ENCODE assay signal across 16 cellular contexts in genomic region chr15:98174286-98174685, GRCh38.
DNase-seq lines count a peak whose midpoint lies in the region; ATAC-seq, FAIRE-seq and TF ChIP-seq lines count a peak whose summit lies in the region.
"Had no signal": no experiment of that assay in that cellular context is flagged by ENCODE, and none has a peak within 500 bp of the region (broad histone marks: within the 10 kb centered on the region; RNA-seq: fewer than 3 reads in every experiment).

No MANE protein-coding gene starts in this region.

- H3K18ac ChIP-seq in H1 (ENCODE audit: extremely low read depth, low read length): no peak overlapping the region

- H3K14ac ChIP-seq in H1 (ENCODE audit: insufficient read length): no peak overlapping the region

- no peak overlapping the region for H3K9ac ChIP-seq in H1 (replicated peaks in 1 of 4; ENCODE audit: extremely low read depth in 1 of 4, low read depth in 3 of 4, low read length in 3 of 4)

- DNase-seq in EL (peak; percentile 25), NCI-H524 (lab: John Stamatoyannopoulos, UW) (peak; percentile 90 to 92), H1 (ENCODE audit: low read depth in 1 of 2, low spot score in 2 of 2) (peak in 1 of 2 experiments; percentile 44), NCI-H345 treated with DMSO at 0.1 percent for 48 hours (lab: John Stamatoyannopoulos, UW; ENCODE audit: unreplicated experiment) (no peak), SJCRH30 (no peak), coronary artery (ENCODE audit: low spot score) (no peak)
- DNase-seq: activated gamma-delta T cell treated with Interleukin-2 at 50 U/mL for 16 hours; effector memory CD8-positive, alpha-beta T cell; naive thymus-derived CD8-positive, alpha-beta T cell; NCI-H187; stimulated activated naive CD4-positive, alpha-beta T cell treated with Interleukin-2 at 50 U/mL for 16 hours had no signal

- H3K27ac ChIP-seq in 22Rv1: no peak overlapping the region
- H3K27ac ChIP-seq in H1 (ENCODE audit: low read depth, low read length): no peak overlapping the region
- H3K27ac ChIP-seq in SJCRH30: no peak overlapping the region
- no peak overlapping the region for H3K27ac ChIP-seq in coronary artery
- H3K27ac ChIP-seq: C4-2B had no signal

- no peak for FAIRE-seq in H1 (lab: Jason Lieb, UNC)

- no peak overlapping the region for H2BK15ac ChIP-seq in H1 (ENCODE audit: low read length)

- H2AFZ ChIP-seq in H1 (ENCODE audit: low read length): no peak overlapping the region

- H4K20me1 ChIP-seq in H1 (replicated peaks in 1 of 2; ENCODE audit: control insufficient read depth in 1 of 2, insufficient read depth in 2 of 2, low read length in 2 of 2): no peaks in the 10 kb centered on the region

- H3K4me3 ChIP-seq in H1 (ENCODE audit: extremely low read depth in 1 of 4, insufficient read depth in 2 of 4, low read depth in 3 of 4, low read length in 4 of 4) (no peak overlapping the region), SJCRH30 (no peak overlapping the region), coronary artery (no peak overlapping the region)

- no peak overlapping the region for H3K56ac ChIP-seq in H1 (replicated peaks; ENCODE audit: insufficient read length, low read depth, low read length)

- H2BK5ac ChIP-seq in H1 (ENCODE audit: low read depth, low read length): no peak overlapping the region

- no peak overlapping the region for H3K23ac ChIP-seq in H1 (ENCODE audit: insufficient read length)

- H3K36me3 ChIP-seq in H1 (ENCODE audit: control insufficient read depth in 2 of 4, insufficient read depth in 4 of 4, low read length in 3 of 4) (no peaks in the 10 kb centered on the region), SJCRH30 (no peaks in the 10 kb centered on the region)

- TF ChIP-seq EP300 in H1 (IDR thresholded peaks at IDR 0.05; ENCODE audit: borderline replicate concordance in 1 of 2, low read depth in 2 of 2, low read length in 2 of 2): no peak

- no peak for ATAC-seq in GM18858 (IDR thresholded peaks at IDR 0.05; ENCODE audit: unreplicated experiment)
- ATAC-seq: effector memory CD8-positive, alpha-beta T cell; left lobe of liver; naive thymus-derived CD8-positive, alpha-beta T cell; Panc1 had no signal

- no peak overlapping the region for H2AK5ac ChIP-seq in H1 (ENCODE audit: low read depth, low read length)

- H2BK20ac ChIP-seq in H1 (ENCODE audit: low read length): no peak overlapping the region

- no peaks in the 10 kb centered on the region for H3K79me2 ChIP-seq in H1 (ENCODE audit: control insufficient read depth in 1 of 2, insufficient read depth in 2 of 2, low read length in 2 of 2)

- TF ChIP-seq POLR2A in H1 (IDR thresholded peaks at IDR 0.05; ENCODE audit: control extremely low read depth in 1 of 2, low read depth in 2 of 2, low read length in 2 of 2): no peak

- 68% methylated on average over 3 of the region's 3 CpGs; no CpG with 5 or more reads in 1 of the 2 experiments for WGBS in H1 (ENCODE audit: extremely low coverage in 1 of 2, insufficient coverage in 1 of 2, insufficient read length in 1 of 2, insufficient replicate concordance in 2 of 2, low coverage in 1 of 2, low lambda C conversion rate in 2 of 2, missing lambda C conversion rate in 1 of 2), 2 experiments

- POLR2A ChIA-PET in H1 (lab: Charles Lee; ENCODE audit: partially characterized antibody): no interaction called here

- TF ChIP-seq RAD21 in H1 (IDR thresholded peaks at IDR 0.05 in 1 of 2, conservative IDR thresholded peaks at IDR 0.05 in 1 of 2; ENCODE audit: low read depth in 2 of 2, low read length in 2 of 2): peak; percentile 30 to 64

- peak; percentile 8; the same call in 1 of the 2 replicates for TF ChIP-seq CTCF in 22Rv1 (IDR thresholded peaks at IDR 0.05)
- peak; percentile 4 to 28 (median 27); a peak in 3 of 4 replicates for TF ChIP-seq CTCF in H1 (IDR thresholded peaks at IDR 0.05; ENCODE audit: control extremely low read depth in 1 of 3, insufficient read depth in 1 of 3, low read depth in 1 of 3, low read length in 3 of 3)
- TF ChIP-seq CTCF in coronary artery (IDR thresholded peaks at IDR 0.05): no peak

- H3K27me3 ChIP-seq in H1 (replicated peaks in 1 of 4; ENCODE audit: control insufficient read depth in 3 of 4, extremely low read depth in 1 of 4, insufficient read depth in 3 of 4, low read length in 3 of 4) (no peaks in the 10 kb centered on the region), SJCRH30 (peaks cover 8% of the 10 kb centered on the region; the same call in 1 of the 2 replicates)

- H3K79me1 ChIP-seq in H1 (ENCODE audit: low read depth, low read length): no peaks in the 10 kb centered on the region

- no peaks in the 10 kb centered on the region for H3K23me2 ChIP-seq in H1 (ENCODE audit: low read depth, low read length)

- H3K4me1 ChIP-seq in H1 (replicated peaks in 1 of 4; ENCODE audit: control insufficient read depth in 3 of 4, insufficient read depth in 4 of 4, low read length in 3 of 4): peaks cover 0 to 4% (median 2%) of the 10 kb centered on the region in 4 experiments; a peak in 4 of 7 replicates
- H3K4me1 ChIP-seq in SJCRH30: no peaks in the 10 kb centered on the region

- CTCF ChIA-PET in H1 (lab: Charles Lee; ENCODE audit: partially characterized antibody): interaction anchor here (0.6 to 3.4 kb wide), 9 partner anchors 10 to 730 kb away, joined by 3 to 14 read pairs (median 5); no protein-coding TSS in a partner anchor

- H2BK120ac ChIP-seq in H1 (replicated peaks; ENCODE audit: low read depth, low read length): no peak overlapping the region

- no peak overlapping the region for H4K5ac ChIP-seq in H1 (ENCODE audit: insufficient read length, low read depth, low read length)

- no peaks in the 10 kb centered on the region for H3K9me3 ChIP-seq in H1 (ENCODE audit: insufficient read depth in 2 of 2, low read depth in 1 of 2, low read length in 1 of 2)
- no peaks in the 10 kb centered on the region for H3K9me3 ChIP-seq in SJCRH30 (replicated peaks)

- no peak overlapping the region for H4K91ac ChIP-seq in H1 (replicated peaks; ENCODE audit: insufficient read length, low read length)

- H4K8ac ChIP-seq in H1 (ENCODE audit: extremely low read depth, insufficient read depth, low read length): no peak overlapping the region

- H3K4ac ChIP-seq in H1 (replicated peaks; ENCODE audit: insufficient read length, low read depth, low read length): no peak overlapping the region

- H3K4me2 ChIP-seq in H1 (ENCODE audit: insufficient read depth in 1 of 2, low read depth in 2 of 2, low read length in 2 of 2): no peak overlapping the region

- no peak overlapping the region for H2BK12ac ChIP-seq in H1 (ENCODE audit: low read depth, low read length)

TF ChIP-seq in H1, 55 proteins besides CTCF, POLR2A, EP300 and RAD21:
- no peak for TF ChIP-seq CHD1 (IDR thresholded peaks at IDR 0.05; ENCODE audit: low read depth, low read length)
- no peak for TF ChIP-seq SAP30 (IDR thresholded peaks at IDR 0.05; ENCODE audit: insufficient read depth, insufficient replicate concordance, low read length)
- no peak for TF ChIP-seq TBP (IDR thresholded peaks at IDR 0.05; ENCODE audit: low read depth, low read length)
- no peak for TF ChIP-seq SP1 (IDR thresholded peaks at IDR 0.05; ENCODE audit: low read depth, low read length)
- TF ChIP-seq SP4 (IDR thresholded peaks at IDR 0.05; ENCODE audit: low read length): no peak
- TF ChIP-seq KDM5A (IDR thresholded peaks at IDR 0.05; ENCODE audit: low read length): no peak
- no peak for TF ChIP-seq SIX5 (IDR thresholded peaks at IDR 0.05; ENCODE audit: low read depth, low read length)
- no peak for TF ChIP-seq TCF12 (IDR thresholded peaks at IDR 0.05; ENCODE audit: low read depth, low read length)
- no peak for TF ChIP-seq BRCA1 (IDR thresholded peaks at IDR 0.05; ENCODE audit: low read depth, low read length)
- no peak for TF ChIP-seq ASH2L (IDR thresholded peaks at IDR 0.05; ENCODE audit: low read length)
- TF ChIP-seq MAX (IDR thresholded peaks at IDR 0.05): no peak
- TF ChIP-seq RNF2 (IDR thresholded peaks at IDR 0.05; ENCODE audit: borderline replicate concordance, low read depth, low read length, missing control alignments, poor library complexity, severe bottlenecking): no peak
- TF ChIP-seq MAFK (IDR thresholded peaks at IDR 0.05; ENCODE audit: low read depth, low read length): no peak
- TF ChIP-seq TAF7 (optimal IDR thresholded peaks at IDR 0.05; ENCODE audit: borderline replicate concordance, low read depth, low read length): no peak

Comparison
In these comparisons a context has a peak if more than half of its experiments do, and no peak if none do; other contexts are left out.
1. DNase-seq: peak in EL (single experiment) and NCI-H524 (2 of 2); none in NCI-H345 treated with DMSO at 0.1 percent for 48 hours (single experiment), SJCRH30 (0 of 2) and coronary artery (single experiment).